ENCODE assay signal across 8 cellular contexts in genomic region chr20:25178563-25179438, GRCh38. TPM values are rescaled to one million over a fixed set of nuclear protein-coding genes. Genes with fewer than 3 reads are reported as not detected.
DNase-seq lines count a peak whose midpoint lies in the region; ATAC-seq, FAIRE-seq and TF ChIP-seq lines count a peak whose summit lies in the region.

No MANE protein-coding gene starts in this region.

- no peak overlapping the region for H2BK12ac ChIP-seq in trophoblast cell (ENCODE audit: low read length)

- no peak overlapping the region for H2AFZ ChIP-seq in trophoblast cell (ENCODE audit: insufficient read depth, low read length, poor library complexity)

- peak; percentile 41 for FAIRE-seq in TTC549 (lab: Jason Lieb, UNC)

- H4K8ac ChIP-seq in trophoblast cell (ENCODE audit: low read depth, low read length), result no peak overlapping the region

- no peak overlapping the region for H2AK5ac ChIP-seq in trophoblast cell (ENCODE audit: low read length)

- no peaks in the 10 kb centered on the region for H3K27me3 ChIP-seq in trophoblast cell (ENCODE audit: insufficient read depth, low read length)

- no peaks in the 10 kb centered on the region for H3K79me1 ChIP-seq in trophoblast cell (ENCODE audit: low read length)

- H3K9ac ChIP-seq in trophoblast cell (ENCODE audit: low read length), result no peak overlapping the region

- no peak overlapping the region for H3K27ac ChIP-seq in trophoblast cell (ENCODE audit: low read depth, low read length)

- H4K91ac ChIP-seq in trophoblast cell (ENCODE audit: low read depth, low read length), result no peak overlapping the region

- H3K36me3 ChIP-seq in trophoblast cell (ENCODE audit: control insufficient read depth in 1 of 2, insufficient read depth in 2 of 2, low read length in 2 of 2), result no peaks in the 10 kb centered on the region

- TF ChIP-seq CTCF in GM12873 (IDR thresholded peaks at IDR 0.05; ENCODE audit: insufficient read depth, low read depth, low read length, missing control alignments), result peak; percentile 79

- no peaks in the 10 kb centered on the region for H3K79me2 ChIP-seq in trophoblast cell (ENCODE audit: control insufficient read depth, insufficient read depth, low read length, poor library complexity)

- ATAC-seq in HG02571 (IDR thresholded peaks at IDR 0.05; ENCODE audit: unreplicated experiment), result no peak

- H3K4me3 ChIP-seq in trophoblast cell (ENCODE audit: low read depth, low read length), result no peak overlapping the region

- no peak overlapping the region for H3K18ac ChIP-seq in trophoblast cell (ENCODE audit: low read length)

- H3K14ac ChIP-seq in trophoblast cell (ENCODE audit: low read length), result no peak overlapping the region

- H3K23ac ChIP-seq in trophoblast cell (ENCODE audit: low read length), result no peak overlapping the region

- H3K4me1 ChIP-seq in trophoblast cell (ENCODE audit: control insufficient read depth in 1 of 2, insufficient read depth in 2 of 2, low read length in 2 of 2), result no peaks in the 10 kb centered on the region

- no peak overlapping the region for H4K12ac ChIP-seq in trophoblast cell (ENCODE audit: low read depth, low read length)

- DNase-seq in AG20443 (ENCODE audit: low spot score) (peak; percentile 69), NCI-H1105 treated with DMSO at 0.1 percent for 48 hours (lab: John Stamatoyannopoulos, UW) (peak; percentile 58), fibroblast of the conjunctiva (ENCODE audit: low read depth) (peak; percentile 89), trophoblast cell (peak; percentile 94 to 95)
- no peak for DNase-seq in stimulated activated CD4-positive, alpha-beta T cell treated with anti-CD3 and anti-CD28 coated beads, Interleukin-12 subunit alpha, Interleukin-12 subunit beta, amount 100 ng/mL, for 4 hours

- H3K9me3 ChIP-seq in trophoblast cell (ENCODE audit: insufficient read depth, low read depth, low read length), result peaks cover 3% of the 10 kb centered on the region

- H3K4me2 ChIP-seq in trophoblast cell (ENCODE audit: low read length), result no peak overlapping the region

- WGBS in trophoblast cell (ENCODE audit: extremely low coverage, insufficient coverage, insufficient read length), result no CpG with 5 or more reads among the region's 7 CpGs

- no peak overlapping the region for H2BK5ac ChIP-seq in trophoblast cell (ENCODE audit: low read depth, low read length, poor library complexity)

- no peak overlapping the region for H3K4ac ChIP-seq in trophoblast cell (ENCODE audit: low read depth, low read length)

- H2BK120ac ChIP-seq in trophoblast cell (ENCODE audit: insufficient read depth, low read length, poor library complexity), result no peak overlapping the region

RNA-seq across cellular contexts. Expression of gene ENTPD6, which starts 16.7 kb away (rescaled TPM):
- 20.3 and 20.9 TPM in 2 replicates for polyA plus RNA-seq in trophoblast cell (2013)
